In the genomic region with DNA sequence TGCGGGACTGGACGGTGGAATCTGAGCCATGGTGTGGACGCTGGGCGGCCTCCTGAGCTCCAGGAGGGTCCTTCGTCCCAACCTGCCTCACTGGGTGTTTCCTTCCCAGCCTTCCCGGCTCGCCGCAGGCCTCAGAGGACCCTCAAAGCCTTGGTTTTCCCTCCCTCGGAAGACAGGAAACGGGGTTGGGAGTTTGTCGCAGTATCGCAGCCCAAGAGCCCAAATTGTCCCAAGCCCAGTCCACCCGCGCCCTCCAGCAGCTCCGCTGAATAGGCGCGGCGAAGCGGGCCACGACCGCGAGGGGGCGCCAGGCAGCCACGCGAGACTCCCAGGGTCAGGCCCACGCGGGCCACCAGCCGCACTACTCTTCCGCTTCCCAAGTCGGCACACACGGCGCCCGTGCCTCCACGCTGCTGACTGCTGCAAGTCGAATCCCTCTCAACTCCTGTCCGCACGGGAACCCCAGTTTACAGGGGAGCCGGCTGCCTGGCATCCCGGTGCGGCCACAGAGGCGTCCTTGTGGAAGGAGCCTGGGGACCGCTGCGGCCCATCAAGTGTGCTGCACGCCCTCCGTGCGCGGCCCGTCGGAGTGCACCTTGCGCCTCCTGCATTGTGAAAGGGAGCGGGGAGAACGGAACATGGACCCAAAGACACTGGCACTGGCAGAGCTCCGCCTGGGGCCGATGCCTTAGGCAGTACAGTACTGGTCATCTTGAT, we compare ENCODE assay signal across 9 cellular contexts. TPM values are rescaled to one million over a fixed set of nuclear protein-coding genes. Genes with fewer than 3 reads are reported as not detected.
DNase-seq lines count a peak whose midpoint lies in the region; ATAC-seq and TF ChIP-seq lines count a peak whose summit lies in the region.
"Had no signal": no experiment of that assay in that cellular context is flagged by ENCODE, and none has a peak within 500 bp of the region (broad histone marks: within the 10 kb centered on the region; RNA-seq: fewer than 3 reads in every experiment).

No MANE protein-coding gene starts in this region.

- peaks cover 4% of the 10 kb centered on the region; the same call in 1 of the 2 replicates for H3K4me1 ChIP-seq in Caco-2

- ATAC-seq in GM21528 (IDR thresholded peaks at IDR 0.05; ENCODE audit: low FRiP score, unreplicated experiment) = peak; percentile 58

- DNase-seq in Caco-2 (peak; percentile 61 to 79), NCI-H1105 (lab: John Stamatoyannopoulos, UW) (peak; percentile 70), MCF 10A (ENCODE audit: unreplicated experiment) (peak; percentile 62), inferior parietal cortex (ENCODE audit: extremely low spot score) (peak; percentile 86), smooth muscle cell of the brain vasculature (ENCODE audit: low read depth, low spot score) (peak; percentile 10), NCI-H446 treated with DMSO at 0.1 percent for 48 hours (lab: John Stamatoyannopoulos, UW) (no peak)

- peak overlapping the region; percentile 67 for H3K4me3 Mint-ChIP-seq in Caco-2 (ENCODE audit: unreplicated experiment)
- H3K4me3 Mint-ChIP-seq in MCF 10A (ENCODE audit: unreplicated experiment) = peak overlapping the region; percentile 66

- H3K27me3 Mint-ChIP-seq in Caco-2 (ENCODE audit: insufficient read depth, unreplicated experiment) (peaks cover 2% of the 10 kb centered on the region), MCF 10A (ENCODE audit: insufficient read depth, unreplicated experiment) (no peaks in the 10 kb centered on the region)

- H3K36me3 Mint-ChIP-seq in Caco-2 (ENCODE audit: insufficient read depth, unreplicated experiment) (no peaks in the 10 kb centered on the region), MCF 10A (ENCODE audit: insufficient read depth, unreplicated experiment) (no peaks in the 10 kb centered on the region)

- H3K27ac Mint-ChIP-seq in Caco-2 (ENCODE audit: unreplicated experiment) = no peak overlapping the region
- H3K27ac Mint-ChIP-seq in MCF 10A (ENCODE audit: low read depth, unreplicated experiment) = no peak overlapping the region

- H3K27me3 ChIP-seq in Caco-2 (replicated peaks; ENCODE audit: control insufficient read depth, insufficient read depth, low read length) = no peaks in the 10 kb centered on the region

- TF ChIP-seq CTCF in Caco-2 (IDR thresholded peaks at IDR 0.05; ENCODE audit: insufficient read depth in 1 of 2, low read depth in 1 of 2, low read length in 1 of 2, severe bottlenecking in 1 of 2, unreplicated experiment in 1 of 2) (peak; percentile 86 to 93), VCaP (conservative IDR thresholded peaks at IDR 0.05) (peak; percentile 100), MCF 10A (IDR thresholded peaks at IDR 0.05; ENCODE audit: unreplicated experiment) (peak; percentile 97)

- peak overlapping the region; percentile 38 for H3K4me3 ChIP-seq in Caco-2 (ENCODE audit: low read depth, low read length)

- no peaks in the 10 kb centered on the region for H3K36me3 ChIP-seq in Caco-2 (ENCODE audit: control insufficient read depth, insufficient read depth, low read length)

- H3K9me3 Mint-ChIP-seq in Caco-2 (ENCODE audit: unreplicated experiment) = peaks cover 8% of the 10 kb centered on the region
- no peaks in the 10 kb centered on the region for H3K9me3 Mint-ChIP-seq in MCF 10A (ENCODE audit: unreplicated experiment)

- POLR2A ChIA-PET in Caco-2 (lab: Charles Lee) (interaction anchor here (0.5 to 1.4 kb wide), 2 partner anchors 219 to 485 kb away, joined by 4 to 6 read pairs; partner anchors contain the start of gene UQCC2), MCF 10A (lab: Yijun Ruan, JAX) (interaction anchor here (1.0 to 2.1 kb wide), 6 partner anchors 9 to 263 kb away, joined by 3 to 7 read pairs (median 4); no protein-coding TSS in a partner anchor)

- BruUV-seq in Caco-2 (replicated peaks; lab: Mats Ljungman, UMichigan) = no TSS peak
- no TSS peak for BruUV-seq in MCF 10A (replicated peaks; lab: Mats Ljungman, UMichigan)

- intact Hi-C loops in Caco-2 (cut with micrococcal nuclease; ENCODE audit: unreplicated experiment) = loop anchor here (1.0 to 5.0 kb wide), 2 partner anchors 51 to 219 kb away; partner anchors contain the start of gene SMIM29
- intact Hi-C loops in MCF 10A (cut with micrococcal nuclease) = loop anchor here (1.0 kb wide), 3 partner anchors 48 to 219 kb away; partner anchors contain the start of gene NUDT3

- no peaks in the 10 kb centered on the region for H3K9me3 ChIP-seq in Caco-2

- H3K27ac ChIP-seq in VCaP = peak overlapping the region; percentile 48; the same call in 1 of the 2 replicates

- no peaks in the 10 kb centered on the region for H3K4me1 Mint-ChIP-seq in Caco-2 (ENCODE audit: low read depth, unreplicated experiment)
- peaks cover 7% of the 10 kb centered on the region for H3K4me1 Mint-ChIP-seq in MCF 10A (ENCODE audit: insufficient read depth, unreplicated experiment)

- CTCF ChIA-PET in Caco-2 (lab: Charles Lee) (interaction anchor here (0.6 to 1.5 kb wide), 4 partner anchors 11 to 219 kb away, joined by 3 to 29 read pairs (median 4); no protein-coding TSS in a partner anchor), MCF 10A (lab: Yijun Ruan, JAX) (interaction anchor here (0.6 to 3.8 kb wide), 33 partner anchors 9 to 985 kb away, joined by 3 to 53 read pairs (median 4); partner anchors contain the start of gene SMIM29)

RNA-seq across cellular contexts. Expression of gene HMGA1, which starts 40.4 kb away (rescaled TPM):
- 301 and 322 TPM in 2 replicates for total RNA-seq in Caco-2 (2022)
- total RNA-seq in MCF 10A (2022) = 154 and 202 TPM in 2 replicates

RNA-seq across cellular contexts. Expression of gene GRM4, which starts 50.4 kb away (rescaled TPM):
- total RNA-seq in Caco-2 (2022) (0.09 TPM in 1 of 2 replicates, not detected in the other), MCF 10A (2022) (not detected in 2 replicates)
- total RNA-seq: glomerular endothelial cell had no signal

RNA-seq across cellular contexts. Expression of gene SMIM29, which starts 52.5 kb away (rescaled TPM):
- 14.3 and 16.0 TPM in 2 replicates for total RNA-seq in Caco-2 (2022)
- 12.0 and 25.7 TPM in 2 replicates for total RNA-seq in MCF 10A (2022)
